In genomic region chr3:23455084-23455483, GRCh38 we compare ENCODE assay signal across 10 cellular contexts.
DNase-seq lines count a peak whose midpoint lies in the region; ATAC-seq and TF ChIP-seq lines count a peak whose summit lies in the region.
"Had no signal": no experiment of that assay in that cellular context is flagged by ENCODE, and none has a peak within 500 bp of the region (broad histone marks: within the 10 kb centered on the region; RNA-seq: fewer than 3 reads in every experiment).

No MANE protein-coding gene starts in this region.

- no peaks in the 10 kb centered on the region for H4K20me1 ChIP-seq in GM23338 (replicated peaks; ENCODE audit: insufficient read depth)

- no peak overlapping the region; the same call in 1 of the 2 replicates for H3K4me2 ChIP-seq in GM23338

- H3K79me2 ChIP-seq in GM23338 (replicated peaks; ENCODE audit: insufficient read depth), result peaks cover 26% of the 10 kb centered on the region

- no peak overlapping the region for H2AFZ ChIP-seq in GM23338

- H3F3A ChIP-seq in GM23338 (replicated peaks; ENCODE audit: low read depth), result no peaks in the 10 kb centered on the region

- TF ChIP-seq CTCF in GM23338 (conservative IDR thresholded peaks at IDR 0.05; ENCODE audit: low read depth in 2 of 2) (no peak), epithelial cell of esophagus (IDR thresholded peaks at IDR 0.05; ENCODE audit: insufficient read depth, low read depth, low read length, missing control alignments) (no peak), osteocyte (IDR thresholded peaks at IDR 0.05) (no peak)

- peaks cover 7% of the 10 kb centered on the region; the same call in 1 of the 2 replicates for H3K4me1 ChIP-seq in GM23338 (ENCODE audit: insufficient read depth)

- H3K4me3 ChIP-seq in GM23338 (no peak overlapping the region), epithelial cell of esophagus (ENCODE audit: low read length) (no peak overlapping the region)
- H3K4me3 ChIP-seq: thyroid gland had no signal

- H3K9me3 Mint-ChIP-seq in GM23338, result peaks cover 7% of the 10 kb centered on the region; the same call in 1 of the 3 replicates
- H3K9me3 Mint-ChIP-seq in osteocyte (ENCODE audit: unreplicated experiment), result no peaks in the 10 kb centered on the region

- DNase-seq in GM23338 (ENCODE audit: low spot score) (peak; percentile 18), NOMO-1 (lab: John Stamatoyannopoulos, UW; ENCODE audit: unreplicated experiment in 2 of 2) (peak; percentile 60 to 93), epithelial cell of esophagus (ENCODE audit: low read depth) (peak; percentile 64), osteocyte (ENCODE audit: extremely low spot score, unreplicated experiment) (no peak), DMS114 treated with DMSO at 0.1 percent for 48 hours (lab: John Stamatoyannopoulos, UW; ENCODE audit: unreplicated experiment) (no peak), NCI-H1694 treated with DMSO at 0.1 percent for 48 hours (lab: John Stamatoyannopoulos, UW) (no peak)
- DNase-seq: NCI-H345, thyroid gland had no signal

- H3K4me3 Mint-ChIP-seq in GM23338, result no peak overlapping the region
- no peak overlapping the region for H3K4me3 Mint-ChIP-seq in osteocyte (ENCODE audit: unreplicated experiment)

- ATAC-seq in GM23338 (no peak; the same call in 2 of the 3 replicates), GM21390 (IDR thresholded peaks at IDR 0.05; ENCODE audit: unreplicated experiment) (no peak)
- ATAC-seq in activated CD4-positive, CD25-positive, alpha-beta regulatory T cell treated with anti-CD3 and anti-CD28 coated beads, Interleukin-2, amount 50 U/mL, for 24 hours, result no peak

- H3K36me3 ChIP-seq in GM23338 (ENCODE audit: insufficient read depth), result no peaks in the 10 kb centered on the region
- H3K36me3 ChIP-seq: thyroid gland had no signal

- H3K9me2 ChIP-seq in GM23338 (ENCODE audit: insufficient read depth), result 0 out of 2 replicates have a peak, but pooled peaks cover 8% of the 10 kb centered on the region

- no peaks in the 10 kb centered on the region for H3K27me3 Mint-ChIP-seq in GM23338 (ENCODE audit: insufficient read depth, low read depth, poor library complexity)
- H3K27me3 Mint-ChIP-seq in osteocyte (ENCODE audit: unreplicated experiment), result no peaks in the 10 kb centered on the region

- no peak overlapping the region for H3K27ac Mint-ChIP-seq in GM23338
- peak overlapping the region; percentile 19 for H3K27ac Mint-ChIP-seq in osteocyte (ENCODE audit: unreplicated experiment)

- peaks cover 22% of the 10 kb centered on the region for H3K4me1 Mint-ChIP-seq in GM23338
- peaks cover 40% of the 10 kb centered on the region for H3K4me1 Mint-ChIP-seq in osteocyte (ENCODE audit: unreplicated experiment)

- peaks cover 16% of the 10 kb centered on the region for H3K36me3 Mint-ChIP-seq in GM23338 (ENCODE audit: low read depth)
- H3K36me3 Mint-ChIP-seq in osteocyte (ENCODE audit: unreplicated experiment), result peaks cover 7% of the 10 kb centered on the region

- no peak overlapping the region for H3K27ac ChIP-seq in GM23338 (ENCODE audit: low read depth)
- H3K27ac ChIP-seq: thyroid gland had no signal

- H3K27me3 ChIP-seq in GM23338 (ENCODE audit: insufficient read depth), result no peaks in the 10 kb centered on the region
- H3K27me3 ChIP-seq: thyroid gland had no signal

TF ChIP-seq in GM23338, 12 proteins besides CTCF, POLR2A, EP300 and RAD21 (continues in another document):
- TF ChIP-seq, protein P1, sequence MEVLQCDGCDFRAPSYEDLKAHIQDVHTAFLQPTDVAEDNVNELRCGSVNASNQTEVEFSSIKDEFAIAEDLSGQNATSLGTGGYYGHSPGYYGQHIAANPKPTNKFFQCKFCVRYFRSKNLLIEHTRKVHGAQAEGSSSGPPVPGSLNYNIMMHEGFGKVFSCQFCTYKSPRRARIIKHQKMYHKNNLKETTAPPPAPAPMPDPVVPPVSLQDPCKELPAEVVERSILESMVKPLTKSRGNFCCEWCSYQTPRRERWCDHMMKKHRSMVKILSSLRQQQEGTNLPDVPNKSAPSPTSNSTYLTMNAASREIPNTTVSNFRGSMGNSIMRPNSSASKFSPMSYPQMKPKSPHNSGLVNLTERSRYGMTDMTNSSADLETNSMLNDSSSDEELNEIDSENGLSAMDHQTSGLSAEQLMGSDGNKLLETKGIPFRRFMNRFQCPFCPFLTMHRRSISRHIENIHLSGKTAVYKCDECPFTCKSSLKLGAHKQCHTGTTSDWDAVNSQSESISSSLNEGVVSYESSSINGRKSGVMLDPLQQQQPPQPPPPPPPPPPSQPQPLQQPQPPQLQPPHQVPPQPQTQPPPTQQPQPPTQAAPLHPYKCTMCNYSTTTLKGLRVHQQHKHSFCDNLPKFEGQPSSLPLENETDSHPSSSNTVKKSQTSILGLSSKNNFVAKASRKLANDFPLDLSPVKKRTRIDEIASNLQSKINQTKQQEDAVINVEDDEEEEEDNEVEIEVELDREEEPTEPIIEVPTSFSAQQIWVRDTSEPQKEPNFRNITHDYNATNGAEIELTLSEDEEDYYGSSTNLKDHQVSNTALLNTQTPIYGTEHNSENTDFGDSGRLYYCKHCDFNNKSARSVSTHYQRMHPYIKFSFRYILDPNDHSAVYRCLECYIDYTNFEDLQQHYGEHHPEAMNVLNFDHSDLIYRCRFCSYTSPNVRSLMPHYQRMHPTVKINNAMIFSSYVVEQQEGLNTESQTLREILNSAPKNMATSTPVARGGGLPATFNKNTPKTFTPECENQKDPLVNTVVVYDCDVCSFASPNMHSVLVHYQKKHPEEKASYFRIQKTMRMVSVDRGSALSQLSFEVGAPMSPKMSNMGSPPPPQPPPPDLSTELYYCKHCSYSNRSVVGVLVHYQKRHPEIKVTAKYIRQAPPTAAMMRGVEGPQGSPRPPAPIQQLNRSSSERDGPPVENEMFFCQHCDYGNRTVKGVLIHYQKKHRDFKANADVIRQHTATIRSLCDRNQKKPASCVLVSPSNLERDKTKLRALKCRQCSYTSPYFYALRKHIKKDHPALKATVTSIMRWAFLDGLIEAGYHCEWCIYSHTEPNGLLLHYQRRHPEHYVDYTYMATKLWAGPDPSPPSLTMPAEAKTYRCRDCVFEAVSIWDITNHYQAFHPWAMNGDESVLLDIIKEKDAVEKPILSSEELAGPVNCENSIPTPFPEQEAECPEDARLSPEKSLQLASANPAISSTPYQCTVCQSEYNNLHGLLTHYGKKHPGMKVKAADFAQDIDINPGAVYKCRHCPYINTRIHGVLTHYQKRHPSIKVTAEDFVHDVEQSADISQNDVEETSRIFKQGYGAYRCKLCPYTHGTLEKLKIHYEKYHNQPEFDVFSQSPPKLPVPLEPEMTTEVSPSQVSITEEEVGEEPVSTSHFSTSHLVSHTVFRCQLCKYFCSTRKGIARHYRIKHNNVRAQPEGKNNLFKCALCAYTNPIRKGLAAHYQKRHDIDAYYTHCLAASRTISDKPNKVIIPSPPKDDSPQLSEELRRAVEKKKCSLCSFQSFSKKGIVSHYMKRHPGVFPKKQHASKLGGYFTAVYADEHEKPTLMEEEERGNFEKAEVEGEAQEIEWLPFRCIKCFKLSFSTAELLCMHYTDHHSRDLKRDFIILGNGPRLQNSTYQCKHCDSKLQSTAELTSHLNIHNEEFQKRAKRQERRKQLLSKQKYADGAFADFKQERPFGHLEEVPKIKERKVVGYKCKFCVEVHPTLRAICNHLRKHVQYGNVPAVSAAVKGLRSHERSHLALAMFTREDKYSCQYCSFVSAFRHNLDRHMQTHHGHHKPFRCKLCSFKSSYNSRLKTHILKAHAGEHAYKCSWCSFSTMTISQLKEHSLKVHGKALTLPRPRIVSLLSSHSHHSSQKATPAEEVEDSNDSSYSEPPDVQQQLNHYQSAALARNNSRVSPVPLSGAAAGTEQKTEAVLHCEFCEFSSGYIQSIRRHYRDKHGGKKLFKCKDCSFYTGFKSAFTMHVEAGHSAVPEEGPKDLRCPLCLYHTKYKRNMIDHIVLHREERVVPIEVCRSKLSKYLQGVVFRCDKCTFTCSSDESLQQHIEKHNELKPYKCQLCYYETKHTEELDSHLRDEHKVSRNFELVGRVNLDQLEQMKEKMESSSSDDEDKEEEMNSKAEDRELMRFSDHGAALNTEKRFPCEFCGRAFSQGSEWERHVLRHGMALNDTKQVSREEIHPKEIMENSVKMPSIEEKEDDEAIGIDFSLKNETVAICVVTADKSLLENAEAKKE (CRISPR knock-in tag; IDR thresholded peaks at IDR 0.05), result no peak
- no peak for TF ChIP-seq STAT1 (IDR thresholded peaks at IDR 0.05; ENCODE audit: unreplicated experiment)
- no peak for TF ChIP-seq NANOG (IDR thresholded peaks at IDR 0.05; ENCODE audit: borderline replicate concordance)
- no peak for TF ChIP-seq POLR2AphosphoS5 (IDR thresholded peaks at IDR 0.05; ENCODE audit: low read depth)
- TF ChIP-seq EZH2 (IDR thresholded peaks at IDR 0.05; ENCODE audit: low read depth, unreplicated experiment), result no peak
- no peak for TF ChIP-seq CREB1 (CRISPR knock-in tag; IDR thresholded peaks at IDR 0.05; ENCODE audit: low read depth)
- TF ChIP-seq EZH2phosphoT487 (IDR thresholded peaks at IDR 0.05; ENCODE audit: unreplicated experiment), result no peak
- TF ChIP-seq JUNB (IDR thresholded peaks at IDR 0.05; ENCODE audit: unreplicated experiment), result no peak
- TF ChIP-seq, protein P2, sequence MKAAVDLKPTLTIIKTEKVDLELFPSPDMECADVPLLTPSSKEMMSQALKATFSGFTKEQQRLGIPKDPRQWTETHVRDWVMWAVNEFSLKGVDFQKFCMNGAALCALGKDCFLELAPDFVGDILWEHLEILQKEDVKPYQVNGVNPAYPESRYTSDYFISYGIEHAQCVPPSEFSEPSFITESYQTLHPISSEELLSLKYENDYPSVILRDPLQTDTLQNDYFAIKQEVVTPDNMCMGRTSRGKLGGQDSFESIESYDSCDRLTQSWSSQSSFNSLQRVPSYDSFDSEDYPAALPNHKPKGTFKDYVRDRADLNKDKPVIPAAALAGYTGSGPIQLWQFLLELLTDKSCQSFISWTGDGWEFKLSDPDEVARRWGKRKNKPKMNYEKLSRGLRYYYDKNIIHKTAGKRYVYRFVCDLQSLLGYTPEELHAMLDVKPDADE (IDR thresholded peaks at IDR 0.05), result no peak

Comparison
In these comparisons a context has a peak if more than half of its experiments do, and no peak if none do; other contexts are left out.
1. DNase-seq: peak in GM23338 (single experiment), NOMO-1 (2 of 2) and epithelial cell of esophagus (single experiment); none in osteocyte (single experiment), DMS114 treated with DMSO at 0.1 percent for 48 hours (single experiment) and NCI-H1694 treated with DMSO at 0.1 percent for 48 hours (single experiment).